Comparison of ENCODE assay signal across 17 cellular contexts in genomic region chr5:148844433-148845279, GRCh38. TPM values are rescaled to one million over a fixed set of nuclear protein-coding genes. Genes with fewer than 3 reads are reported as not detected.
DNase-seq lines count a peak whose midpoint lies in the region; ATAC-seq and TF ChIP-seq lines count a peak whose summit lies in the region.
"Had no signal": no experiment of that assay in that cellular context is flagged by ENCODE, and none has a peak within 500 bp of the region (broad histone marks: within the 10 kb centered on the region; RNA-seq: fewer than 3 reads in every experiment).

No MANE protein-coding gene starts in this region.

- H3K27me3 Mint-ChIP-seq in GM23338 (ENCODE audit: insufficient read depth, low read depth, poor library complexity) (peaks cover 4% of the 10 kb centered on the region), immature natural killer cell (ENCODE audit: low read depth in 3 of 3) (peaks cover 4 to 13% (median 13%) of the 10 kb centered on the region in 3 donors)

- H3K27ac ChIP-seq in GM23338 (ENCODE audit: low read depth) (no peak overlapping the region), SK-N-SH (ENCODE audit: low read depth in 2 of 2, low read length in 1 of 2) (no peak overlapping the region; a peak in 1 of 4 replicates)
- H3K27ac ChIP-seq: HL-60, RWPE1 had no signal

- H3K9me2 ChIP-seq in GM23338 (ENCODE audit: insufficient read depth) (no peaks in the 10 kb centered on the region), SK-N-SH (no peaks in the 10 kb centered on the region)

- no peak for TF ChIP-seq EP300 in SK-N-SH (IDR thresholded peaks at IDR 0.05; ENCODE audit: borderline replicate concordance in 1 of 2, low read depth in 1 of 2, low read length in 1 of 2)

- H3K4me3 ChIP-seq in BE2C (ENCODE audit: low read depth, low read length) (no peak overlapping the region), GM23338 (no peak overlapping the region), SK-N-SH (ENCODE audit: low read depth in 2 of 2, low read length in 1 of 2) (no peak overlapping the region)

- H3K4me3 Mint-ChIP-seq in GM23338 (no peak overlapping the region), immature natural killer cell (peak overlapping the region; percentile 68 to 83 (median 74))
- H3K4me3 Mint-ChIP-seq: CD14-positive monocyte; mesothelial cell of epicardium; T-helper 2 cell treated with Interferon-gamma antibody and Interleukin-4, amounts not matched to agents 5 μg/mL and 100 μg/mL, for 36 hours had no signal

- H3K4me1 Mint-ChIP-seq in GM23338, result no peaks in the 10 kb centered on the region
- peaks cover 92 to 100% of the 10 kb centered on the region in 2 donors for H3K4me1 Mint-ChIP-seq in immature natural killer cell
- H3K4me1 Mint-ChIP-seq: mesothelial cell of epicardium had no signal

- H3K27ac Mint-ChIP-seq in GM23338 (no peak overlapping the region), immature natural killer cell (peak overlapping the region; percentile 92 to 97 (median 97))
- H3K27ac Mint-ChIP-seq: mesothelial cell of epicardium; T-helper 2 cell treated with Interferon-gamma antibody and Interleukin-4, amounts not matched to agents 5 μg/mL and 100 μg/mL, for 36 hours had no signal

- H3F3A ChIP-seq in GM23338 (replicated peaks; ENCODE audit: low read depth) (no peaks in the 10 kb centered on the region), SK-N-SH (replicated peaks; ENCODE audit: insufficient read depth) (no peaks in the 10 kb centered on the region)

- no peaks in the 10 kb centered on the region for H3K27me3 ChIP-seq in BE2C
- no peaks in the 10 kb centered on the region for H3K27me3 ChIP-seq in GM23338 (ENCODE audit: insufficient read depth)
- no peaks in the 10 kb centered on the region for H3K27me3 ChIP-seq in SK-N-SH (ENCODE audit: insufficient read depth)

- ATAC-seq in GM23338 (peak; percentile 43; the same call in 2 of the 3 replicates), HG03520 (IDR thresholded peaks at IDR 0.05; ENCODE audit: unreplicated experiment) (no peak)

- no peaks in the 10 kb centered on the region for H3K9me3 Mint-ChIP-seq in GM23338
- H3K9me3 Mint-ChIP-seq in immature natural killer cell, result peaks cover 0 to 1% (median 0%) of the 10 kb centered on the region in 6 donors
- H3K9me3 Mint-ChIP-seq: CD14-positive monocyte, mesothelial cell of epicardium had no signal

- CTCF ChIA-PET in SK-N-SH (lab: Yijun Ruan, JAX), result interaction anchor here (0.9 to 1.2 kb wide), 2 partner anchors 39 to 114 kb away, joined by 3 read pairs; no protein-coding TSS in a partner anchor

- DNase-seq in BE2C (no peak), GM23338 (ENCODE audit: low spot score) (peak; percentile 18), immature natural killer cell (peak; percentile 86 to 88 (median 86)), EL (no peak), mucosa of gallbladder (ENCODE audit: low spot score) (no peak), SK-N-SH (no peak)
- peak; percentile 32 to 36 for DNase-seq in activated T-cell treated with anti-CD3 and anti-CD28 coated beads, Interleukin-2, amount 50 U/mL, for 48 hours
- DNase-seq: cortex of kidney; NCI-H1694; NCI-H69; stimulated activated CD4-positive, alpha-beta T cell treated with anti-CD3 and anti-CD28 coated beads, Interleukin-4, amount 100 ng/mL, for 1 hour had no signal

- TF ChIP-seq RAD21 in SK-N-SH (IDR thresholded peaks at IDR 0.05; ENCODE audit: low read length), result no peak

- H3K4me2 ChIP-seq in GM23338 (no peak overlapping the region), SK-N-SH (no peak overlapping the region)

- POLR2A ChIA-PET in SK-N-SH (lab: Yijun Ruan, JAX), result no interaction called here

- H4K20me1 ChIP-seq in GM23338 (replicated peaks; ENCODE audit: insufficient read depth) (no peaks in the 10 kb centered on the region), SK-N-SH (ENCODE audit: insufficient read depth) (no peaks in the 10 kb centered on the region)

- no peaks in the 10 kb centered on the region for H3K9me3 ChIP-seq in BE2C
- H3K9me3 ChIP-seq in SK-N-SH, result no peaks in the 10 kb centered on the region

- WGBS in SK-N-SH (ENCODE audit: low lambda C conversion rate), result 86% methylated on average over 7 of the region's 7 CpGs

- H3K36me3 Mint-ChIP-seq in GM23338 (ENCODE audit: low read depth), result no peaks in the 10 kb centered on the region
- peaks cover 14 to 28% (median 15%) of the 10 kb centered on the region in 3 donors for H3K36me3 Mint-ChIP-seq in immature natural killer cell
- H3K36me3 Mint-ChIP-seq: mesothelial cell of epicardium had no signal

- H3K36me3 ChIP-seq in BE2C (no peaks in the 10 kb centered on the region), GM23338 (ENCODE audit: insufficient read depth) (no peaks in the 10 kb centered on the region), SK-N-SH (replicated peaks in 1 of 2; ENCODE audit: control insufficient read depth in 1 of 2, insufficient read depth in 2 of 2, low read length in 1 of 2) (no peaks in the 10 kb centered on the region)

- TF ChIP-seq CTCF in BE2C (IDR thresholded peaks at IDR 0.05; ENCODE audit: low read depth, low read length) (0 out of 2 replicates have a peak, but pooled peaks have one; percentile 6), GM23338 (conservative IDR thresholded peaks at IDR 0.05; ENCODE audit: low read depth in 2 of 2) (peak in 1 of 2 experiments; percentile 19; a peak in 1 of 4 replicates), SK-N-SH (IDR thresholded peaks at IDR 0.05) (no peak)

- H3K4me1 ChIP-seq in BE2C, result no peaks in the 10 kb centered on the region
- no peaks in the 10 kb centered on the region for H3K4me1 ChIP-seq in GM23338 (ENCODE audit: insufficient read depth)
- H3K4me1 ChIP-seq in SK-N-SH (ENCODE audit: control insufficient read depth in 1 of 2, insufficient read depth in 2 of 2, low read depth in 1 of 2, low read length in 1 of 2), result peaks cover 0 to 11% of the 10 kb centered on the region in 2 experiments; a peak in 2 of 4 replicates

- no peak overlapping the region for H3K9ac ChIP-seq in SK-N-SH

- 0 out of 2 replicates have a peak overlapping the region, but pooled peaks have one; percentile 6 for H2AFZ ChIP-seq in GM23338
- no peak overlapping the region for H2AFZ ChIP-seq in SK-N-SH (ENCODE audit: low read depth)

- H3K79me2 ChIP-seq in GM23338 (replicated peaks; ENCODE audit: insufficient read depth) (no peaks in the 10 kb centered on the region), SK-N-SH (ENCODE audit: insufficient read depth) (no peaks in the 10 kb centered on the region)

TF ChIP-seq in GM23338, 12 proteins besides CTCF, POLR2A, EP300 and RAD21 (continues in another document):
- TF ChIP-seq ZNF331 (CRISPR knock-in tag; IDR thresholded peaks at IDR 0.05; ENCODE audit: low read depth), result no peak
- TF ChIP-seq JUNB (IDR thresholded peaks at IDR 0.05; ENCODE audit: unreplicated experiment), result no peak
- TF ChIP-seq STAT1 (IDR thresholded peaks at IDR 0.05; ENCODE audit: unreplicated experiment), result no peak
- TF ChIP-seq CREB1 (CRISPR knock-in tag; IDR thresholded peaks at IDR 0.05; ENCODE audit: low read depth), result no peak
- TF ChIP-seq, protein P1, sequence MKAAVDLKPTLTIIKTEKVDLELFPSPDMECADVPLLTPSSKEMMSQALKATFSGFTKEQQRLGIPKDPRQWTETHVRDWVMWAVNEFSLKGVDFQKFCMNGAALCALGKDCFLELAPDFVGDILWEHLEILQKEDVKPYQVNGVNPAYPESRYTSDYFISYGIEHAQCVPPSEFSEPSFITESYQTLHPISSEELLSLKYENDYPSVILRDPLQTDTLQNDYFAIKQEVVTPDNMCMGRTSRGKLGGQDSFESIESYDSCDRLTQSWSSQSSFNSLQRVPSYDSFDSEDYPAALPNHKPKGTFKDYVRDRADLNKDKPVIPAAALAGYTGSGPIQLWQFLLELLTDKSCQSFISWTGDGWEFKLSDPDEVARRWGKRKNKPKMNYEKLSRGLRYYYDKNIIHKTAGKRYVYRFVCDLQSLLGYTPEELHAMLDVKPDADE (IDR thresholded peaks at IDR 0.05), result no peak
- no peak for TF ChIP-seq NANOG (IDR thresholded peaks at IDR 0.05; ENCODE audit: borderline replicate concordance)
- no peak for TF ChIP-seq EZH2 (IDR thresholded peaks at IDR 0.05; ENCODE audit: low read depth, unreplicated experiment)
- no peak for TF ChIP-seq POLR2AphosphoS5 (IDR thresholded peaks at IDR 0.05; ENCODE audit: low read depth)
- no peak for TF ChIP-seq EZH2phosphoT487 (IDR thresholded peaks at IDR 0.05; ENCODE audit: unreplicated experiment)
- no peak for TF ChIP-seq ZNF114 (CRISPR knock-in tag; IDR thresholded peaks at IDR 0.05)

TF ChIP-seq in SK-N-SH, 30 proteins besides CTCF, POLR2A, EP300 and RAD21 (continues in another document):
- TF ChIP-seq RFX5 (IDR thresholded peaks at IDR 0.05; ENCODE audit: low read length) (no peak), ELF1 (IDR thresholded peaks at IDR 0.05) (no peak), RCOR1 (IDR thresholded peaks at IDR 0.05; ENCODE audit: low read length) (no peak), ZBTB33 (IDR thresholded peaks at IDR 0.05; ENCODE audit: borderline replicate concordance, low read depth) (no peak)

RNA-seq across cellular contexts. Expression of gene ADRB2, which starts 18.2 kb away (rescaled TPM):
- polyA plus RNA-seq in BE2C (2012; ENCODE audit: insufficient read depth, insufficient read length, low read depth), result 1.0 TPM
- 1.3 and 1.4 TPM in 2 replicates for total RNA-seq in GM23338 (2014; rRNA removed; shearing (Covaris generic))
- polyA plus RNA-seq in GM23338 (2016; fragmentation: Nextera tagmentation; extraction: Ambion mirVana) (0.42 and 0.44 TPM in 2 replicates), immature natural killer cell (10 to 100 TPM; 34.4 to 65.2 (median 54.1) TPM), SK-N-SH (2012; rRNA removed) (1.0 and 1.2 TPM in 2 replicates)
- total RNA-seq in mucosa of gallbladder, result 3.4 TPM
- polyA plus RNA-seq in SK-N-SH (2012; cell fraction: cytosol; rRNA removed), result 0.66 and 0.71 TPM in 2 replicates
- 1.2 and 1.4 TPM in 2 replicates for polyA plus RNA-seq in SK-N-SH (2012; cell fraction: nucleus; rRNA removed)

Comparison
In these comparisons a context has a peak if more than half of its experiments do, and no peak if none do; other contexts are left out.
1. DNase-seq: peak in GM23338 (single experiment), activated T-cell treated with anti-CD3 and anti-CD28 coated beads, Interleukin-2, amount 50 U/mL, for 48 hours (2 of 2) and immature natural killer cell (3 of 3); none in BE2C (single experiment), EL (single experiment), mucosa of gallbladder (single experiment) and SK-N-SH (single experiment).
2. RNA of gene ADRB2, which starts 18.2 kb away (polyA plus RNA-seq): 34.4 to 65.2 TPM in immature natural killer cell; 0.66 to 1.4 TPM in SK-N-SH and 0.42 to 0.44 TPM in GM23338; every median in the first group is over 10 times any median in the second.